In genomic region chr2:43984533-43984932, GRCh38 we compare ENCODE assay signal across 21 cellular contexts.
"Had no signal": no experiment of that assay in that cellular context is flagged by ENCODE, and none has a peak within 500 bp of the region (broad histone marks: within the 10 kb centered on the region; RNA-seq: fewer than 3 reads in every experiment).

No MANE protein-coding gene starts in this region.

- H3K9me3 Mint-ChIP-seq: activated naive CD8-positive, alpha-beta T cell treated with anti-CD3 and anti-CD28 coated beads, Interleukin-2, amount 10 ng/mL, durations not matched to agents 7 days and 5 days; activated T-cell treated with anti-CD3 and anti-CD28 coated beads, Interleukin-2, amount 50 U/mL, for 4 hours; mesothelial cell of epicardium; naive thymus-derived CD8-positive, alpha-beta T cell had no signal

- H3K4me3 ChIP-seq: left lung, lung, thyroid gland had no signal

- H3K9me3 ChIP-seq: left lung, thyroid gland had no signal

- H3K27me3 ChIP-seq: left lung, thyroid gland had no signal

- ATAC-seq: activated T-cell treated with anti-CD3 and anti-CD28 coated beads, Interleukin-2, amount 50 U/mL, for 4 hours; left lung; naive thymus-derived CD8-positive, alpha-beta T cell had no signal

- H3K4me1 Mint-ChIP-seq: mesothelial cell of epicardium had no signal

- H3K4me1 ChIP-seq: left lung, thyroid gland had no signal

- H3K27ac Mint-ChIP-seq: mesothelial cell of epicardium had no signal

- DNase-seq: activated CD4-positive, alpha-beta T cell treated with anti-CD3 and anti-CD28 coated beads for 1 hour; activated CD4-positive, alpha-beta T cell treated with anti-CD3 and anti-CD28 coated beads, Interleukin-2, amount 50 U/mL, for 4 hours; activated CD8-positive, alpha-beta memory T cell treated with anti-CD3 and anti-CD28 coated beads for 24 hours; activated CD8-positive, alpha-beta memory T cell treated with anti-CD3 and anti-CD28 coated beads, Interleukin-2, amount 50 U/mL, for 4 hours; activated naive CD4-positive, alpha-beta T cell treated with Interleukin-2 at 50 U/mL for 16 hours; activated naive CD8-positive, alpha-beta T cell treated with anti-CD3 and anti-CD28 coated beads, Interleukin-2, amount 10 ng/mL, durations not matched to agents 7 days and 5 days; activated T-cell treated with anti-CD3 and anti-CD28 coated beads, Interleukin-2, amount 50 U/mL, for 4 hours; amygdala; cerebellar nuclear complex; cortex of kidney; foreskin melanocyte; left lung; naive thymus-derived CD8-positive, alpha-beta T cell; retina; stimulated activated CD4-positive, alpha-beta T cell treated with anti-CD3 and anti-CD28 coated beads, Interleukin-2, amount 100 ng/mL, for 48 hours; stimulated activated naive CD4-positive, alpha-beta T cell; T-helper 9 cell; thyroid gland had no signal

- H3K27me3 Mint-ChIP-seq: activated naive CD8-positive, alpha-beta T cell treated with anti-CD3 and anti-CD28 coated beads, Interleukin-2, amount 10 ng/mL, durations not matched to agents 7 days and 5 days; naive thymus-derived CD8-positive, alpha-beta T cell; progenitor cell of endocrine pancreas had no signal

- H3K4me3 Mint-ChIP-seq: activated naive CD8-positive, alpha-beta T cell treated with anti-CD3 and anti-CD28 coated beads, Interleukin-2, amount 10 ng/mL, durations not matched to agents 7 days and 5 days; activated T-cell treated with anti-CD3 and anti-CD28 coated beads, Interleukin-2, amount 50 U/mL, for 4 hours; mesothelial cell of epicardium; naive thymus-derived CD8-positive, alpha-beta T cell had no signal

- H3K27ac ChIP-seq: left lung, thyroid gland had no signal
